In genomic region chr12:106801167-106801708, GRCh38 we compare ENCODE assay signal across 29 cellular contexts.
"Had no signal": no experiment of that assay in that cellular context is flagged by ENCODE, and none has a peak within 500 bp of the region (broad histone marks: within the 10 kb centered on the region; RNA-seq: fewer than 3 reads in every experiment).

No MANE protein-coding gene starts in this region.

- H3K4me3 ChIP-seq: ascending aorta, gastroesophageal sphincter, pancreas, prostate gland, transverse colon had no signal

- H3K36me3 ChIP-seq: pancreas, prostate gland had no signal

- H3K9me3 ChIP-seq: ascending aorta, gastroesophageal sphincter, pancreas, prostate gland, transverse colon had no signal

- H3K27me3 ChIP-seq: ascending aorta, gastroesophageal sphincter, pancreas, transverse colon had no signal

- H3K4me1 Mint-ChIP-seq: activated CD4-positive, alpha-beta T cell treated with anti-CD3 and anti-CD28 coated beads, Interleukin-2, amount 10 ng/mL, durations not matched to agents 24 days and 14 days; activated naive CD4-positive, alpha-beta T cell treated with anti-CD3 and anti-CD28 coated beads, Interleukin-2, amount 10 ng/mL, durations not matched to agents 7 days and 5 days; neural crest cell had no signal

- H3K4me1 ChIP-seq: ascending aorta, gastroesophageal sphincter, pancreas, prostate gland had no signal

- FAIRE-seq: keratinocyte, pancreas, urothelium cell line had no signal

- H3K27ac Mint-ChIP-seq: activated CD4-positive, alpha-beta memory T cell treated with anti-CD3 and anti-CD28 coated beads for 36 hours; activated CD4-positive, alpha-beta T cell treated with anti-CD3 and anti-CD28 coated beads, Interleukin-2, amount 10 ng/mL, durations not matched to agents 24 days and 14 days; activated naive CD4-positive, alpha-beta T cell treated with anti-CD3 and anti-CD28 coated beads, Interleukin-2, amount 10 ng/mL, durations not matched to agents 7 days and 5 days; activated naive CD8-positive, alpha-beta T cell treated with anti-CD3 and anti-CD28 coated beads, Interleukin-2, amount 10 ng/mL, durations not matched to agents 7 days and 5 days; activated T-cell treated with anti-CD3 and anti-CD28 coated beads, Interleukin-2, amount 50 U/mL, for 24 hours; naive thymus-derived CD8-positive, alpha-beta T cell had no signal

- H3K4me3 Mint-ChIP-seq: activated CD4-positive, alpha-beta memory T cell treated with anti-CD3 and anti-CD28 coated beads for 36 hours; activated CD4-positive, alpha-beta T cell treated with anti-CD3 and anti-CD28 coated beads, Interleukin-2, amount 10 ng/mL, durations not matched to agents 24 days and 14 days; activated naive CD4-positive, alpha-beta T cell treated with anti-CD3 and anti-CD28 coated beads, Interleukin-2, amount 10 ng/mL, durations not matched to agents 7 days and 5 days; activated naive CD8-positive, alpha-beta T cell treated with anti-CD3 and anti-CD28 coated beads, Interleukin-2, amount 10 ng/mL, durations not matched to agents 7 days and 5 days; activated T-cell treated with anti-CD3 and anti-CD28 coated beads, Interleukin-2, amount 50 U/mL, for 24 hours; brain; effector memory CD8-positive, alpha-beta T cell; naive thymus-derived CD8-positive, alpha-beta T cell; neural crest cell had no signal

- DNase-seq: activated CD4-positive, alpha-beta memory T cell treated with anti-CD3 and anti-CD28 coated beads for 36 hours; activated CD4-positive, alpha-beta T cell treated with anti-CD3 and anti-CD28 coated beads, Interleukin-2, amount 10 ng/mL, durations not matched to agents 24 days and 14 days; activated CD4-positive, CD25-positive, alpha-beta regulatory T cell treated with anti-CD3 and anti-CD28 coated beads, Interleukin-2, amount 50 U/mL, for 72 hours; activated CD8-positive, alpha-beta memory T cell treated with anti-CD3 and anti-CD28 coated beads, Interleukin-2, amount 50 U/mL, for 48 hours; activated gamma-delta T cell; activated naive CD4-positive, alpha-beta T cell treated with anti-CD3 and anti-CD28 coated beads, Interleukin-2, amount 10 ng/mL, durations not matched to agents 7 days and 5 days; activated naive CD8-positive, alpha-beta T cell treated with anti-CD3 and anti-CD28 coated beads, Interleukin-2, amount 10 ng/mL, durations not matched to agents 7 days and 5 days; activated T-cell treated with anti-CD3 and anti-CD28 coated beads, Interleukin-2, amount 50 U/mL, for 24 hours; caudate nucleus; cortex of kidney; effector memory CD8-positive, alpha-beta T cell; hippocampal formation; left colon; midbrain; naive thymus-derived CD8-positive, alpha-beta T cell; nucleus accumbens; pancreas; stimulated activated CD4-positive, alpha-beta T cell treated with anti-CD3 and anti-CD28 coated beads, Interleukin-15, amount 100 ng/mL, for 24 hours; stimulated activated CD4-positive, alpha-beta T cell treated with anti-CD3 and anti-CD28 coated beads, Interleukin-2, amount 100 ng/mL, for 24 hours; stimulated activated naive CD4-positive, alpha-beta T cell; T-helper 9 cell; transverse colon had no signal

- ATAC-seq: effector memory CD8-positive, alpha-beta T cell; gastroesophageal sphincter; left colon; naive thymus-derived CD8-positive, alpha-beta T cell; pancreas had no signal

- H3K9me3 Mint-ChIP-seq: activated CD4-positive, alpha-beta memory T cell treated with anti-CD3 and anti-CD28 coated beads for 36 hours; activated CD4-positive, alpha-beta T cell treated with anti-CD3 and anti-CD28 coated beads, Interleukin-2, amount 10 ng/mL, durations not matched to agents 24 days and 14 days; activated naive CD4-positive, alpha-beta T cell treated with anti-CD3 and anti-CD28 coated beads, Interleukin-2, amount 10 ng/mL, durations not matched to agents 7 days and 5 days; activated naive CD8-positive, alpha-beta T cell treated with anti-CD3 and anti-CD28 coated beads, Interleukin-2, amount 10 ng/mL, durations not matched to agents 7 days and 5 days; activated T-cell treated with anti-CD3 and anti-CD28 coated beads, Interleukin-2, amount 50 U/mL, for 24 hours; brain; effector memory CD8-positive, alpha-beta T cell; naive thymus-derived CD8-positive, alpha-beta T cell; neural crest cell had no signal

- H3K27ac ChIP-seq: ascending aorta, gastroesophageal sphincter, pancreas, prostate gland, transverse colon had no signal
